In the genomic region with DNA sequence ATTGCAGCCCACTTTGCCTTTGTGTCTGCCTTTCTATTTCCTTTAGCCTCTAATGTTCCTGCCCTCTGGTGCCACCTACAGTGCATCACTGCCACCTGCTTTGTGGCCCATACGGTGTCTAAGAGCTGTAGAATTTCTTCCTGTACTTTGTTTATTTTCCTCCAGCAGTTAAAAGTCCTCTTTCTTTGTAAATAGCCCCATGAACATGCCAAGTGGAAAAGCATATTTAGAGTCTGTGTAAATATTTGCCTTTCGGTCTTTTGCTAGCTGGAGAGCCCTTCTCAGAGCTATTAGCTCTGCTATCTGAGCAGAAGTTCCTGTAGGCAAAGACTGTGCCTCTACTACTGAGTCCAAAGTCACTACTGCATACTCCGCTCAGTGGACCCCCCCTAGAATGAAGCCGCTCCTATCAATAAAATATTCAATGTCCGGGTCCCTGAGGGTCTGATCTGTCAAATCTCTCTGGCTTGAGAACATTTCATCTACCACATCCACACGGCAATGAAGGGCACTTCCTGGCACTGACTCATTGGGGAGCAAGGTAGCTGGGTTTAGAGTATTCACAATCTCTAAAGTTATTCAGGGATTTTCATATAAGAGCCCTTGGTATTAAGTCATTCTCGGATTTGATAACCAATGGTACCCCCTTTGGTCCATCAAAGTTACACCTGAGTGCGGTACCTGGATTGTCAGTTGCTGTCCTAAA, we compare ENCODE assay signal across 1 cellular context.
A peak's percentile ranks its signal among the peaks of the same experiment; 100 is the strongest.
TF ChIP-seq lines count a peak whose summit lies in the region.

No MANE protein-coding gene starts in this region.

TF ChIP-seq in HepG2, 621 proteins besides CTCF, POLR2A, EP300 and RAD21 (continued from another document and continues in another):
- TF ChIP-seq ZFP91 (CRISPR knock-in tag; IDR thresholded peaks at IDR 0.05; ENCODE audit: borderline replicate concordance) (no peak), NFKB2 (CRISPR knock-in tag; IDR thresholded peaks at IDR 0.05; ENCODE audit: borderline replicate concordance) (no peak), HMG20A (CRISPR knock-in tag; IDR thresholded peaks at IDR 0.05; ENCODE audit: borderline replicate concordance) (peak; percentile 94), XRCC5 (optimal IDR thresholded peaks at IDR 0.05; ENCODE audit: low read length) (peak; percentile 81), DPF2 (CRISPR knock-in tag; IDR thresholded peaks at IDR 0.05; ENCODE audit: borderline replicate concordance, low read depth) (peak; percentile 85; the same call in 1 of the 2 replicates), AGO2 (optimal IDR thresholded peaks at IDR 0.05; ENCODE audit: low read depth, low read length) (no peak), ZFP36L2 (CRISPR knock-in tag; IDR thresholded peaks at IDR 0.05) (0 out of 2 replicates have a peak, but pooled peaks have one; percentile 54), ZNF12 (CRISPR knock-in tag; IDR thresholded peaks at IDR 0.05) (no peak), RFXANK (CRISPR knock-in tag; IDR thresholded peaks at IDR 0.05) (0 out of 2 replicates have a peak, but pooled peaks have one; percentile 55), SP1 (IDR thresholded peaks at IDR 0.05) (no peak), SP1 (CRISPR knock-in tag; IDR thresholded peaks at IDR 0.05) (0 out of 2 replicates have a peak, but pooled peaks have one; percentile 25), NFIC (IDR thresholded peaks at IDR 0.05; ENCODE audit: low read length) (peak; percentile 98), THRA (CRISPR knock-in tag; IDR thresholded peaks at IDR 0.05; ENCODE audit: borderline replicate concordance) (peak; percentile 65), SAP130 (CRISPR knock-in tag; IDR thresholded peaks at IDR 0.05; ENCODE audit: low read depth) (peak; percentile 68), CEBPG (CRISPR knock-in tag; IDR thresholded peaks at IDR 0.05) (peak; percentile 51; the same call in 1 of the 2 replicates), STAG1 (CRISPR knock-in tag; IDR thresholded peaks at IDR 0.05) (peak; percentile 91), NR2F6 (IDR thresholded peaks at IDR 0.05) (peak; percentile 73), NR2F6 (CRISPR knock-in tag; IDR thresholded peaks at IDR 0.05) (peak; percentile 49; the same call in 1 of the 2 replicates), RFX3 (CRISPR knock-in tag; IDR thresholded peaks at IDR 0.05) (no peak), ELF3 (CRISPR knock-in tag; IDR thresholded peaks at IDR 0.05) (peak; percentile 90), HNF1B (CRISPR knock-in tag; IDR thresholded peaks at IDR 0.05) (peak; percentile 71), PHF5A (CRISPR knock-in tag; IDR thresholded peaks at IDR 0.05; ENCODE audit: low read depth, unreplicated experiment) (peak; percentile 86), ZBTB34 (CRISPR knock-in tag; IDR thresholded peaks at IDR 0.05) (peak; percentile 57; the same call in 1 of the 2 replicates), POLR2G (IDR thresholded peaks at IDR 0.05; ENCODE audit: low read depth, low read length) (peak; percentile 47; the same call in 1 of the 2 replicates), ZNF737 (CRISPR knock-in tag; IDR thresholded peaks at IDR 0.05; ENCODE audit: borderline replicate concordance) (no peak), TBX2 (CRISPR knock-in tag; IDR thresholded peaks at IDR 0.05; ENCODE audit: borderline replicate concordance) (peak; percentile 83; the same call in 1 of the 2 replicates), ISL2 (CRISPR knock-in tag; IDR thresholded peaks at IDR 0.05) (peak; percentile 99), ZNF274 (CRISPR knock-in tag; IDR thresholded peaks at IDR 0.05) (no peak), ZBTB3 (CRISPR knock-in tag; IDR thresholded peaks at IDR 0.05; ENCODE audit: borderline replicate concordance, low read depth) (no peak), ZSCAN9 (CRISPR knock-in tag; IDR thresholded peaks at IDR 0.05; ENCODE audit: borderline replicate concordance) (peak; percentile 73; the same call in 1 of the 2 replicates), ZNF7 (CRISPR knock-in tag; IDR thresholded peaks at IDR 0.05) (0 out of 2 replicates have a peak, but pooled peaks have one; percentile 9), ZSCAN31 (CRISPR knock-in tag; IDR thresholded peaks at IDR 0.05; ENCODE audit: low read depth) (peak; percentile 31; the same call in 1 of the 2 replicates), ZNF317 (CRISPR knock-in tag; IDR thresholded peaks at IDR 0.05) (peak; percentile 80), MEF2D (CRISPR knock-in tag; IDR thresholded peaks at IDR 0.05) (peak; percentile 84; the same call in 1 of the 2 replicates), CBFB (CRISPR knock-in tag; IDR thresholded peaks at IDR 0.05) (peak; percentile 60; the same call in 1 of the 2 replicates)
- TF ChIP-seq, protein P1, sequence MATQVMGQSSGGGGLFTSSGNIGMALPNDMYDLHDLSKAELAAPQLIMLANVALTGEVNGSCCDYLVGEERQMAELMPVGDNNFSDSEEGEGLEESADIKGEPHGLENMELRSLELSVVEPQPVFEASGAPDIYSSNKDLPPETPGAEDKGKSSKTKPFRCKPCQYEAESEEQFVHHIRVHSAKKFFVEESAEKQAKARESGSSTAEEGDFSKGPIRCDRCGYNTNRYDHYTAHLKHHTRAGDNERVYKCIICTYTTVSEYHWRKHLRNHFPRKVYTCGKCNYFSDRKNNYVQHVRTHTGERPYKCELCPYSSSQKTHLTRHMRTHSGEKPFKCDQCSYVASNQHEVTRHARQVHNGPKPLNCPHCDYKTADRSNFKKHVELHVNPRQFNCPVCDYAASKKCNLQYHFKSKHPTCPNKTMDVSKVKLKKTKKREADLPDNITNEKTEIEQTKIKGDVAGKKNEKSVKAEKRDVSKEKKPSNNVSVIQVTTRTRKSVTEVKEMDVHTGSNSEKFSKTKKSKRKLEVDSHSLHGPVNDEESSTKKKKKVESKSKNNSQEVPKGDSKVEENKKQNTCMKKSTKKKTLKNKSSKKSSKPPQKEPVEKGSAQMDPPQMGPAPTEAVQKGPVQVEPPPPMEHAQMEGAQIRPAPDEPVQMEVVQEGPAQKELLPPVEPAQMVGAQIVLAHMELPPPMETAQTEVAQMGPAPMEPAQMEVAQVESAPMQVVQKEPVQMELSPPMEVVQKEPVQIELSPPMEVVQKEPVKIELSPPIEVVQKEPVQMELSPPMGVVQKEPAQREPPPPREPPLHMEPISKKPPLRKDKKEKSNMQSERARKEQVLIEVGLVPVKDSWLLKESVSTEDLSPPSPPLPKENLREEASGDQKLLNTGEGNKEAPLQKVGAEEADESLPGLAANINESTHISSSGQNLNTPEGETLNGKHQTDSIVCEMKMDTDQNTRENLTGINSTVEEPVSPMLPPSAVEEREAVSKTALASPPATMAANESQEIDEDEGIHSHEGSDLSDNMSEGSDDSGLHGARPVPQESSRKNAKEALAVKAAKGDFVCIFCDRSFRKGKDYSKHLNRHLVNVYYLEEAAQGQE (IDR thresholded peaks at IDR 0.05; ENCODE audit: borderline replicate concordance in 1 of 2, low read depth in 1 of 2, low read length in 2 of 2) = peak in 1 of 2 experiments; percentile 76; a peak in 2 of 4 replicates
- TF ChIP-seq, protein P2, sequence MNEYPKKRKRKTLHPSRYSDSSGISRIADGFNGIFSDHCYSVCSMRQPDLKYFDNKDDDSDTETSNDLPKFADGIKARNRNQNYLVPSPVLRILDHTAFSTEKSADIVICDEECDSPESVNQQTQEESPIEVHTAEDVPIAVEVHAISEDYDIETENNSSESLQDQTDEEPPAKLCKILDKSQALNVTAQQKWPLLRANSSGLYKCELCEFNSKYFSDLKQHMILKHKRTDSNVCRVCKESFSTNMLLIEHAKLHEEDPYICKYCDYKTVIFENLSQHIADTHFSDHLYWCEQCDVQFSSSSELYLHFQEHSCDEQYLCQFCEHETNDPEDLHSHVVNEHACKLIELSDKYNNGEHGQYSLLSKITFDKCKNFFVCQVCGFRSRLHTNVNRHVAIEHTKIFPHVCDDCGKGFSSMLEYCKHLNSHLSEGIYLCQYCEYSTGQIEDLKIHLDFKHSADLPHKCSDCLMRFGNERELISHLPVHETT (CRISPR knock-in tag; conservative IDR thresholded peaks at IDR 0.05) = no peak
- TF ChIP-seq, protein P3, sequence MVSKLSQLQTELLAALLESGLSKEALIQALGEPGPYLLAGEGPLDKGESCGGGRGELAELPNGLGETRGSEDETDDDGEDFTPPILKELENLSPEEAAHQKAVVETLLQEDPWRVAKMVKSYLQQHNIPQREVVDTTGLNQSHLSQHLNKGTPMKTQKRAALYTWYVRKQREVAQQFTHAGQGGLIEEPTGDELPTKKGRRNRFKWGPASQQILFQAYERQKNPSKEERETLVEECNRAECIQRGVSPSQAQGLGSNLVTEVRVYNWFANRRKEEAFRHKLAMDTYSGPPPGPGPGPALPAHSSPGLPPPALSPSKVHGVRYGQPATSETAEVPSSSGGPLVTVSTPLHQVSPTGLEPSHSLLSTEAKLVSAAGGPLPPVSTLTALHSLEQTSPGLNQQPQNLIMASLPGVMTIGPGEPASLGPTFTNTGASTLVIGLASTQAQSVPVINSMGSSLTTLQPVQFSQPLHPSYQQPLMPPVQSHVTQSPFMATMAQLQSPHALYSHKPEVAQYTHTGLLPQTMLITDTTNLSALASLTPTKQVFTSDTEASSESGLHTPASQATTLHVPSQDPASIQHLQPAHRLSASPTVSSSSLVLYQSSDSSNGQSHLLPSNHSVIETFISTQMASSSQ (IDR thresholded peaks at IDR 0.05; ENCODE audit: low read depth) = peak; percentile 78
- TF ChIP-seq, protein P3 (CRISPR knock-in tag; IDR thresholded peaks at IDR 0.05; ENCODE audit: borderline replicate concordance) = peak; percentile 91; the same call in 1 of the 2 replicates
- TF ChIP-seq, protein P4, sequence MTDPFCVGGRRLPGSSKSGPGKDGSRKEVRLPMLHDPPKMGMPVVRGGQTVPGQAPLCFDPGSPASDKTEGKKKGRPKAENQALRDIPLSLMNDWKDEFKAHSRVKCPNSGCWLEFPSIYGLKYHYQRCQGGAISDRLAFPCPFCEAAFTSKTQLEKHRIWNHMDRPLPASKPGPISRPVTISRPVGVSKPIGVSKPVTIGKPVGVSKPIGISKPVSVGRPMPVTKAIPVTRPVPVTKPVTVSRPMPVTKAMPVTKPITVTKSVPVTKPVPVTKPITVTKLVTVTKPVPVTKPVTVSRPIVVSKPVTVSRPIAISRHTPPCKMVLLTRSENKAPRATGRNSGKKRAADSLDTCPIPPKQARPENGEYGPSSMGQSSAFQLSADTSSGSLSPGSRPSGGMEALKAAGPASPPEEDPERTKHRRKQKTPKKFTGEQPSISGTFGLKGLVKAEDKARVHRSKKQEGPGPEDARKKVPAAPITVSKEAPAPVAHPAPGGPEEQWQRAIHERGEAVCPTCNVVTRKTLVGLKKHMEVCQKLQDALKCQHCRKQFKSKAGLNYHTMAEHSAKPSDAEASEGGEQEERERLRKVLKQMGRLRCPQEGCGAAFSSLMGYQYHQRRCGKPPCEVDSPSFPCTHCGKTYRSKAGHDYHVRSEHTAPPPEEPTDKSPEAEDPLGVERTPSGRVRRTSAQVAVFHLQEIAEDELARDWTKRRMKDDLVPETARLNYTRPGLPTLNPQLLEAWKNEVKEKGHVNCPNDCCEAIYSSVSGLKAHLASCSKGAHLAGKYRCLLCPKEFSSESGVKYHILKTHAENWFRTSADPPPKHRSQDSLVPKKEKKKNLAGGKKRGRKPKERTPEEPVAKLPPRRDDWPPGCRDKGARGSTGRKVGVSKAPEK (CRISPR knock-in tag; IDR thresholded peaks at IDR 0.05; ENCODE audit: borderline replicate concordance) = peak; percentile 71; the same call in 1 of the 2 replicates
